35 cellular contexts compared by ENCODE assay signal in genomic region chr12:57563358-57563757, GRCh38. TPM values are rescaled to one million over a fixed set of nuclear protein-coding genes. Genes with fewer than 3 reads are reported as not detected.
"Had no signal": no experiment of that assay in that cellular context is flagged by ENCODE, and none has a peak within 500 bp of the region (broad histone marks: within the 10 kb centered on the region; RNA-seq: fewer than 3 reads in every experiment).

No MANE protein-coding gene starts in this region.

- DNase-seq: Karpas-422, Kasumi-1, MG63, MM.1S, MV-4-11, NCI-H1048, NCI-H1092, NCI-H1092 treated with DMSO at 0.1 percent for 48 hours, NCI-H1105, NCI-H1105 treated with DMSO at 0.1 percent for 48 hours, NCI-H1417, NCI-H1436, NCI-H1436 treated with DMSO at 0.1 percent for 48 hours, NCI-H146, NCI-H1694, NCI-H1694 treated with DMSO at 0.1 percent for 48 hours, NCI-H187, NCI-H187 treated with DMSO at 0.1 percent for 48 hours, NCI-H1930, NCI-H2029, NCI-H2029 treated with DMSO at 0.1 percent for 48 hours, NCI-H2081, NCI-H2081 treated with DMSO at 0.1 percent for 48 hours, NCI-H2107, NCI-H2171, NCI-H2171 treated with DMSO at 0.1 percent for 48 hours, NCI-H2227 treated with DMSO at 0.1 percent for 48 hours, NCI-H226, NCI-H345, NCI-H446, NCI-H446 treated with DMSO at 0.1 percent for 48 hours, NCI-H510A, NCI-H510A treated with DMSO at 0.1 percent for 48 hours had no signal

- H3K9me3 ChIP-seq: MG63 had no signal

- H3K27ac ChIP-seq: KMS-11 had no signal

- H3K36me3 ChIP-seq: MG63 had no signal

- H3K4me3 ChIP-seq: MG63 had no signal

RNA-seq across cellular contexts. Expression of gene KIF5A, which starts 13.5 kb away (rescaled TPM):
- total RNA-seq: LHCN-M2 had no signal
